Comparison of ENCODE assay signal across 17 cellular contexts in genomic region chr17:17562145-17562529, GRCh38. TPM values are rescaled to one million over a fixed set of nuclear protein-coding genes. Genes with fewer than 3 reads are reported as not detected.
DNase-seq lines count a peak whose midpoint lies in the region; ATAC-seq, FAIRE-seq and TF ChIP-seq lines count a peak whose summit lies in the region.
"Had no signal": no experiment of that assay in that cellular context is flagged by ENCODE, and none has a peak within 500 bp of the region (broad histone marks: within the 10 kb centered on the region; RNA-seq: fewer than 3 reads in every experiment).

No MANE protein-coding gene starts in this region.

- dilution Hi-C loops in keratinocyte (cut with MboI; ENCODE audit: extremely low pct_ligation_motif_present, low sequenced_read_pairs): no loop called here

- H3K27me3 ChIP-seq in liver (ENCODE audit: control insufficient read depth in 4 of 4, insufficient read depth in 4 of 4, low read length in 3 of 4) (no peaks in the 10 kb centered on the region), HepG2 (ENCODE audit: control insufficient read depth in 1 of 2, insufficient read depth in 2 of 2, low read length in 2 of 2) (no peaks in the 10 kb centered on the region), keratinocyte (ENCODE audit: control insufficient read depth, extremely low read depth, insufficient read depth, low read length) (no peaks in the 10 kb centered on the region), psoas muscle (ENCODE audit: insufficient read depth in 3 of 3, low read length in 2 of 3) (no peaks in the 10 kb centered on the region), upper lobe of right lung (no peaks in the 10 kb centered on the region), WERI-Rb-1 (ENCODE audit: insufficient read depth, low read depth, severe bottlenecking) (no peaks in the 10 kb centered on the region)

- POLR2A ChIA-PET in HepG2 (lab: Yijun Ruan, JAX): no interaction called here

- TF ChIP-seq EP300 in HepG2 (IDR thresholded peaks at IDR 0.05; ENCODE audit: low read depth in 2 of 2, low read length in 2 of 2) (no peak), HepG2 (CRISPR knock-in tag; IDR thresholded peaks at IDR 0.05; ENCODE audit: borderline replicate concordance) (no peak)

- TF ChIP-seq RAD21 in liver (IDR thresholded peaks at IDR 0.05) (no peak), HepG2 (CRISPR knock-in tag; IDR thresholded peaks at IDR 0.05) (no peak)

- TF ChIP-seq CTCF in liver (IDR thresholded peaks at IDR 0.05; ENCODE audit: low read depth, low read length, missing input control): no peak
- TF ChIP-seq CTCF in HepG2 (CRISPR knock-in tag; IDR thresholded peaks at IDR 0.05): no peak
- no peak for TF ChIP-seq CTCF in keratinocyte (optimal IDR thresholded peaks at IDR 0.05 in 1 of 3, IDR thresholded peaks at IDR 0.05 in 1 of 3, conservative IDR thresholded peaks at IDR 0.05 in 1 of 3; ENCODE audit: extremely low read depth in 1 of 3, insufficient read depth in 2 of 3, low read length in 3 of 3)
- no peak for TF ChIP-seq CTCF in psoas muscle (IDR thresholded peaks at IDR 0.05)
- no peak for TF ChIP-seq CTCF in upper lobe of right lung (IDR thresholded peaks at IDR 0.05)
- no peak for TF ChIP-seq CTCF in WERI-Rb-1 (IDR thresholded peaks at IDR 0.05; ENCODE audit: low read depth, low read length)

- CTCF ChIA-PET in HepG2 (lab: Yijun Ruan, JAX; ENCODE audit: low intra/inter-chr PET ratio, low total read pairs): no interaction called here

- H3K79me2 ChIP-seq in HepG2 (ENCODE audit: insufficient read depth, low read length) (no peaks in the 10 kb centered on the region), keratinocyte (ENCODE audit: control insufficient read depth, insufficient read depth, low read length) (no peaks in the 10 kb centered on the region)

- H3K4me3 ChIP-seq in liver (ENCODE audit: low read depth in 1 of 3, low read length in 3 of 3) (no peak overlapping the region), HepG2 (replicated peaks in 1 of 3; ENCODE audit: insufficient read depth in 1 of 3, low read depth in 2 of 3, low read length in 3 of 3) (no peak overlapping the region), keratinocyte (ENCODE audit: control insufficient read depth in 2 of 3, extremely low read depth in 1 of 3, insufficient read depth in 2 of 3, low read depth in 1 of 3, low read length in 3 of 3) (no peak overlapping the region), psoas muscle (no peak overlapping the region), upper lobe of right lung (peak overlapping the region; percentile 15), WERI-Rb-1 (ENCODE audit: low read depth, low read length) (no peak overlapping the region)
- H3K4me3 ChIP-seq: A549 had no signal

- intact Hi-C loops in HepG2 (cut with micrococcal nuclease; ENCODE audit: unreplicated experiment) (no loop called here), psoas muscle (cut with DNase I) (no loop called here), upper lobe of right lung (cut with DNase I) (no loop called here)

- FAIRE-seq in HepG2 (lab: Jason Lieb, UNC) (no peak), keratinocyte (lab: Jason Lieb, UNC) (no peak)
- FAIRE-seq: A549, colon, islet of Langerhans had no signal

- no peaks in the 10 kb centered on the region for H3K9me3 ChIP-seq in liver (ENCODE audit: control insufficient read depth in 4 of 4, low read length in 3 of 4)
- H3K9me3 ChIP-seq in HepG2 (ENCODE audit: low read length): no peaks in the 10 kb centered on the region
- no peaks in the 10 kb centered on the region for H3K9me3 ChIP-seq in keratinocyte (ENCODE audit: control insufficient read depth, low read depth, low read length)
- no peaks in the 10 kb centered on the region for H3K9me3 ChIP-seq in psoas muscle
- H3K9me3 ChIP-seq in upper lobe of right lung: no peaks in the 10 kb centered on the region
- no peaks in the 10 kb centered on the region for H3K9me3 ChIP-seq in WERI-Rb-1 (ENCODE audit: severe bottlenecking)
- H3K9me3 ChIP-seq: A549 had no signal

- H3K4me1 ChIP-seq in liver (ENCODE audit: control insufficient read depth in 4 of 4, insufficient read depth in 4 of 4, low read length in 3 of 4) (peaks cover 27 to 79% (median 63%) of the 10 kb centered on the region in 4 donors), HepG2 (ENCODE audit: insufficient read depth, low read length) (no peaks in the 10 kb centered on the region), keratinocyte (ENCODE audit: control insufficient read depth, extremely low read depth, insufficient read depth, low read length) (peaks cover 14% of the 10 kb centered on the region), psoas muscle (peaks cover 31% of the 10 kb centered on the region), upper lobe of right lung (peaks cover 22% of the 10 kb centered on the region)
- H3K4me1 ChIP-seq: A549 had no signal

- H3K27ac ChIP-seq in liver (ENCODE audit: low read depth in 1 of 2, low read length in 2 of 2) (peak overlapping the region; percentile 85 to 96), HepG2 (ENCODE audit: extremely low read length, insufficient read depth, low read length) (no peak overlapping the region), keratinocyte (ENCODE audit: control insufficient read depth, insufficient read depth, low read length) (peak overlapping the region; percentile 54), psoas muscle (peak overlapping the region; percentile 57), upper lobe of right lung (peak overlapping the region; percentile 86), WERI-Rb-1 (no peak overlapping the region)
- H3K27ac ChIP-seq: A549 had no signal

- no peak for TF ChIP-seq POLR2A in HepG2 (IDR thresholded peaks at IDR 0.05; ENCODE audit: insufficient read depth in 1 of 2, low read depth in 2 of 2, low read length in 2 of 2)

- H3K4me2 ChIP-seq in HepG2 (ENCODE audit: low read depth, low read length) (no peak overlapping the region), keratinocyte (ENCODE audit: control insufficient read depth, extremely low read depth, insufficient read depth, low read depth, low read length) (peak overlapping the region; percentile 62)
- H3K4me2 ChIP-seq: A549 had no signal

- peak overlapping the region; percentile 55 to 71 for H3K9ac ChIP-seq in liver (ENCODE audit: low read depth in 1 of 2, low read length in 2 of 2)
- no peak overlapping the region for H3K9ac ChIP-seq in HepG2 (ENCODE audit: insufficient read depth, low read depth, low read length)
- H3K9ac ChIP-seq in keratinocyte (ENCODE audit: control insufficient read depth, extremely low read depth, insufficient read depth, low read length): peak overlapping the region; percentile 54

- ATAC-seq in HepG2 (no peak), psoas muscle (peak in 3 of 4 donors; percentile 4 to 34 (median 33)), upper lobe of right lung (no peak), GM18867 (IDR thresholded peaks at IDR 0.05; ENCODE audit: unreplicated experiment) (no peak)
- ATAC-seq: A549 had no signal

- BruUV-seq in HepG2 (replicated peaks; lab: Mats Ljungman, UMichigan): no TSS peak

- no peaks in the 10 kb centered on the region for H4K20me1 ChIP-seq in HepG2 (ENCODE audit: insufficient read depth, low read length)
- H4K20me1 ChIP-seq in keratinocyte (ENCODE audit: control insufficient read depth, extremely low read depth, insufficient read depth, low read length): no peaks in the 10 kb centered on the region

- H3K9me1 ChIP-seq in keratinocyte (ENCODE audit: control insufficient read depth, extremely low read depth, insufficient read depth, low read length): no peaks in the 10 kb centered on the region

- H3K36me3 ChIP-seq in liver (ENCODE audit: control insufficient read depth in 4 of 4, insufficient read depth in 3 of 4, low read depth in 1 of 4, low read length in 3 of 4): no peaks in the 10 kb centered on the region
- no peaks in the 10 kb centered on the region for H3K36me3 ChIP-seq in HepG2 (replicated peaks in 1 of 2; ENCODE audit: control insufficient read depth in 1 of 2, insufficient read depth in 2 of 2, low read length in 2 of 2)
- H3K36me3 ChIP-seq in keratinocyte (ENCODE audit: control insufficient read depth in 2 of 2, extremely low read depth in 1 of 2, insufficient read depth in 2 of 2, low read length in 2 of 2): no peaks in the 10 kb centered on the region
- no peaks in the 10 kb centered on the region for H3K36me3 ChIP-seq in psoas muscle (ENCODE audit: insufficient read depth in 1 of 2, low read depth in 1 of 2)
- no peaks in the 10 kb centered on the region for H3K36me3 ChIP-seq in upper lobe of right lung
- H3K36me3 ChIP-seq in WERI-Rb-1: no peaks in the 10 kb centered on the region

- DNase-seq in HepG2 (ENCODE audit: low spot score) (no peak), keratinocyte (ENCODE audit: low read depth, low spot score) (no peak), psoas muscle (no peak), upper lobe of right lung (no peak), WERI-Rb-1 (no peak)
- no peak for DNase-seq in activated CD4-positive, alpha-beta T cell treated with anti-CD3 and anti-CD28 coated beads for 4 hours
- DNase-seq: activated CD4-positive, alpha-beta T cell treated with anti-CD3 and anti-CD28 coated beads, Interleukin-2, amount 10 ng/mL, durations not matched to agents 7 days and 5 days; activated naive CD8-positive, alpha-beta T cell treated with anti-CD3 and anti-CD28 coated beads for 36 hours; foreskin fibroblast; natural killer cell; NCI-H2081 treated with DMSO at 0.1 percent for 48 hours; T-helper 1 cell had no signal

- H2AFZ ChIP-seq in HepG2 (ENCODE audit: low read length) (no peak overlapping the region), keratinocyte (ENCODE audit: control insufficient read depth, low read length) (peak overlapping the region; percentile 91)

- in situ Hi-C loops in HepG2 (cut with HindIII; ENCODE audit: extremely low pct_ligation_motif_present, low pct_unique_long_range_greater_than_20kb): no loop called here

- whole genome bisulfite sequencing in liver: 73% methylated on average over 15 of the region's 15 CpGs
- WGBS in HepG2 (ENCODE audit: low lambda C conversion rate): 93% methylated on average over 6 of the region's 15 CpGs
- WGBS in psoas muscle, 3 donors: 59 to 75% (median 61%) methylated on average over 15 of the region's 15 CpGs

RNA-seq across cellular contexts. Expression of gene PEMT, which starts 29.4 kb away (rescaled TPM):
- total RNA-seq in liver (100 to 1,000 TPM in 1 of 2 donors, 10 to 100 TPM in 1; 64.6 to 180 TPM), HepG2 (2016; rRNA removed; fragmentation: Illumina TruSeq; extraction: Trizol) (16.4 and 31.7 TPM in 2 replicates), psoas muscle (10 to 100 TPM; 15.9 to 28.1 (median 21.7) TPM), upper lobe of right lung (29.6 TPM)
- polyA plus RNA-seq in liver (100 to 1,000 TPM; 189 to 211 TPM), HepG2 (2011; rRNA removed) (43.6 and 61.4 TPM in 2 replicates), keratinocyte (17.7 to 23.7 TPM (median 18.6 TPM) in 3 replicates), psoas muscle (10 to 100 TPM; 24.1 to 79.0 (median 35.7) TPM)
- 38.2 and 45.8 TPM in 2 replicates for total RNA-seq in HepG2 (2016; cell fraction: cytosol; rRNA removed; fragmentation: Illumina TruSeq; extraction: Trizol; ENCODE audit: low read depth)
- total RNA-seq in HepG2 (2016; cell fraction: insoluble cytoplasmic fraction; rRNA removed; fragmentation: Illumina TruSeq; extraction: Trizol): 16.3 and 32.5 TPM in 2 replicates
- total RNA-seq in HepG2 (2016; cell fraction: membrane; rRNA removed; fragmentation: Illumina TruSeq; extraction: Trizol): 31.0 and 42.8 TPM in 2 replicates
- total RNA-seq in HepG2 (2016; cell fraction: nucleus; rRNA removed; fragmentation: Illumina TruSeq; extraction: Trizol): 15.8 and 21.7 TPM in 2 replicates
- polyA plus RNA-seq in HepG2 (2011; cell fraction: cytosol; rRNA removed): 54.3 and 73.8 TPM in 2 replicates
- 36.9 and 41.0 TPM in 2 replicates for polyA plus RNA-seq in HepG2 (2011; cell fraction: nucleus; rRNA removed)
- polyA plus RNA-seq in HepG2 (2012): 38.0 and 42.3 TPM in 2 replicates
- polyA plus RNA-seq in HepG2 (2016; cell fraction: cytosol; fragmentation: Illumina TruSeq; extraction: Trizol; ENCODE audit: low read depth): 46.1 and 58.0 TPM in 2 replicates
- 24.1 and 25.5 TPM in 2 replicates for polyA plus RNA-seq in HepG2 (2016; cell fraction: insoluble cytoplasmic fraction; fragmentation: Illumina TruSeq; extraction: Trizol; ENCODE audit: low read depth)
- 38.1 and 45.2 TPM in 2 replicates for polyA plus RNA-seq in HepG2 (2016; cell fraction: membrane; fragmentation: Illumina TruSeq; extraction: Trizol; ENCODE audit: low read depth)
- 39.8 and 40.0 TPM in 2 replicates for polyA plus RNA-seq in HepG2 (2016; cell fraction: nucleus; fragmentation: Illumina TruSeq; extraction: Trizol; ENCODE audit: insufficient read depth, low read depth)
- 51.2 and 54.0 TPM in 2 replicates for polyA minus RNA-seq in HepG2 (2011; rRNA and poly(A)+ RNA removed; ENCODE audit: low replicate concordance)
- 20.3 and 22.0 TPM in 2 replicates for polyA minus RNA-seq in HepG2 (2011; cell fraction: cytosol; rRNA and poly(A)+ RNA removed)
- 6.6 and 8.5 TPM in 2 replicates for polyA minus RNA-seq in HepG2 (2011; cell fraction: nucleus; rRNA and poly(A)+ RNA removed)
- polyA plus RNA-seq in keratinocyte (2011; ENCODE audit: low read depth): 5.2 TPM
- polyA plus RNA-seq in keratinocyte (2011; cell fraction: cytosol; rRNA removed): 14.9 and 32.2 TPM in 2 replicates
- polyA plus RNA-seq in keratinocyte (2011; cell fraction: nucleus; rRNA removed): 10.1 and 15.3 TPM in 2 replicates
- 24.9 and 27.2 TPM in 2 replicates for polyA plus RNA-seq in keratinocyte (2012; ENCODE audit: low replicate concordance)
- polyA minus RNA-seq in keratinocyte: 9.8 to 53.1 TPM (median 10.8 TPM) in 3 replicates
- polyA minus RNA-seq in keratinocyte (2011; cell fraction: cytosol; rRNA and poly(A)+ RNA removed): 28.0 TPM
- polyA minus RNA-seq in keratinocyte (2011; cell fraction: nucleus; rRNA and poly(A)+ RNA removed): 3.6 and 4.6 TPM in 2 replicates

Comparison
In these comparisons a context has a peak if more than half of its experiments do, and no peak if none do; other contexts are left out.
1. H3K27ac ChIP-seq: peak in liver (2 of 2), keratinocyte (single experiment), psoas muscle (single experiment) and upper lobe of right lung (single experiment); none in HepG2 (single experiment) and WERI-Rb-1 (single experiment).
2. ATAC-seq: peak in psoas muscle (3 of 4); none in HepG2 (single experiment), upper lobe of right lung (single experiment) and GM18867 (single experiment).